In the genomic region with DNA sequence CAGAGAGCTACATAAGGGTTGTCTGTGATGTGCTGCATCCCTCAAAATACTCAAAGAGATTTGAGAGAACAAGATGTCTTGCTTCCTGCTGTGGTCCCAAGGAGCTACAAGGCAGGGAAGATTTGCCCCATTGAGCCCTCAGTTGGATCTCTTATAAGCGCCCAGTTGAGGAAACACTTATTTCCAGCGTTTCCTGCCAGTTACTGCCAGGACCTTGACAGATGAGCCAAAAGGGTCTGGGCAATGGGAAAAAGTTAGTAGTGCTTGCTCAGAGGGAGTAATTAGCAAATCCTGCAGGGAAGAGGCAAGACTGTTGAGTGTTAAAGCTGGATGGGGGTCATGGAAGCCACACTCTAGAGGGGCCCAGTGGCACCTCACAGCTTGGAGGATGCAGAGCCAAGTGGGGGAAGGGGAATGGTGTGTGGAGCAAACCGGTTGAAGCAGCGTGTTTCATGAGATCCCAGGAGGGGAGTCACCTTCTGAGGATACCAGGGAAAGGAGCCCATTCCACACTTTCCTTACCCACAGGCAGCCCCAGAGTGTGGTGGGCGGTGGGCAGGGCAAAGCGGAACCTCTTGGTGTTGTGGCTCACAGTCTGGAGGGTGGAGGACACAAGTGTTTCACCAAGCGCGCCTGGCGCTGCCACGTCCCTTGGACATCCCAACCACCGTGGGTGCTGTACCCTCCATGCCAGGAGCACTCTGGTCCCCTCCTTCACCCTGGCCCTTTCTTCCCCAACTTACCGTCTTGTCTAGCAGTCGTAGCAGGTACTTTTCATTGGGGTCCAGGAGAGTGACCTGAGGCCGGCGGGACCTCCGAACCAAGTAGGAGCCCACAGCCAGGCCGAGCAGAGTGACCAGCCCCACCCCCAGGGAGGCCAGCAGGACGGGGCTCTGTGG, we compare ENCODE assay signal across 8 cellular contexts. TPM values are rescaled to one million over a fixed set of nuclear protein-coding genes. Genes with fewer than 3 reads are reported as not detected.
DNase-seq lines count a peak whose midpoint lies in the region; ATAC-seq and TF ChIP-seq lines count a peak whose summit lies in the region.

No MANE protein-coding gene starts in this region.

- no peaks in the 10 kb centered on the region for H3K9me2 ChIP-seq in OCI-LY7 (ENCODE audit: insufficient read depth, low read length)

- peak overlapping the region; percentile 97 for H3K4me2 ChIP-seq in DND-41 (ENCODE audit: insufficient read depth, low read length)
- peak overlapping the region; percentile 99 for H3K4me2 ChIP-seq in OCI-LY7 (ENCODE audit: low read length)

- H3K79me2 ChIP-seq in DND-41 (ENCODE audit: insufficient read depth, low read length) (peaks cover 9% of the 10 kb centered on the region), OCI-LY7 (ENCODE audit: insufficient read depth, low read depth, low read length) (no peaks in the 10 kb centered on the region)

- H3K9me3 ChIP-seq in DND-41 (ENCODE audit: insufficient read depth, low read length, severe bottlenecking) (no peaks in the 10 kb centered on the region), OCI-LY7 (ENCODE audit: low read length) (no peaks in the 10 kb centered on the region), endodermal cell (ENCODE audit: control insufficient read depth, low read length) (no peaks in the 10 kb centered on the region)

- H4K20me1 ChIP-seq in DND-41 (ENCODE audit: insufficient read depth, low read length) (no peaks in the 10 kb centered on the region), OCI-LY7 (ENCODE audit: insufficient read depth, low read length) (no peaks in the 10 kb centered on the region)

- H3K9me3 Mint-ChIP-seq in endodermal cell = no peaks in the 10 kb centered on the region
- no peaks in the 10 kb centered on the region for H3K9me3 Mint-ChIP-seq in nephron

- no peak overlapping the region for H3K27ac Mint-ChIP-seq in endodermal cell
- H3K27ac Mint-ChIP-seq in nephron = peak overlapping the region; percentile 80 to 91 (median 86)

- H3K4me1 ChIP-seq in DND-41 (ENCODE audit: insufficient read depth, low read length) = peaks cover 27% of the 10 kb centered on the region
- peaks cover 29% of the 10 kb centered on the region for H3K4me1 ChIP-seq in OCI-LY7 (ENCODE audit: insufficient read depth, low read length, poor library complexity, severe bottlenecking)
- H3K4me1 ChIP-seq in endodermal cell (ENCODE audit: control insufficient read depth, insufficient read depth, low read length) = peaks cover 14% of the 10 kb centered on the region

- H3K4me3 ChIP-seq in DND-41 (ENCODE audit: low read depth in 1 of 2, low read length in 2 of 2) (peak overlapping the region; percentile 40 to 87; a peak in 3 of 4 replicates), OCI-LY7 (ENCODE audit: low read depth, low read length, poor library complexity, severe bottlenecking) (peak overlapping the region; percentile 100), endodermal cell (ENCODE audit: low read length) (peak overlapping the region; percentile 94)

- intact Hi-C loops in OCI-LY7 (cut with micrococcal nuclease; ENCODE audit: unreplicated experiment) = no loop called here

- H3K4me3 Mint-ChIP-seq in endodermal cell (peak overlapping the region; percentile 79), nephron (peak overlapping the region; percentile 79 to 91 (median 90))

- DNase-seq in DND-41 = no peak
- DNase-seq in OCI-LY7 (ENCODE audit: low spot score) = no peak
- DNase-seq in endodermal cell = no peak
- no peak for DNase-seq in NCI-H1436 treated with DMSO at 0.1 percent for 48 hours (lab: John Stamatoyannopoulos, UW)
- no peak for DNase-seq in stimulated activated naive CD4-positive, alpha-beta T cell treated with Interleukin-2 at 50 U/mL for 16 hours (lab: John Stamatoyannopoulos, UW)
- DNase-seq in activated CD4-positive, alpha-beta T cell treated with anti-CD3 and anti-CD28 coated beads for 4 hours = no peak

- CTCF ChIA-PET in OCI-LY7 (lab: Charles Lee; ENCODE audit: unreplicated experiment) = no interaction called here

- H3K27ac ChIP-seq in DND-41 (ENCODE audit: low read length) (peak overlapping the region; percentile 77), OCI-LY7 (ENCODE audit: low read depth, low read length, poor library complexity, severe bottlenecking) (no peak overlapping the region), endodermal cell (ENCODE audit: low read depth, low read length) (no peak overlapping the region)

- TF ChIP-seq CTCF in DND-41 (IDR thresholded peaks at IDR 0.05; ENCODE audit: borderline replicate concordance, extremely low read depth, low read length, poor library complexity, severe bottlenecking) = no peak
- TF ChIP-seq CTCF in OCI-LY7 (conservative IDR thresholded peaks at IDR 0.05; ENCODE audit: low read length) = no peak
- TF ChIP-seq CTCF in endodermal cell (conservative IDR thresholded peaks at IDR 0.05) = no peak
- no peak for TF ChIP-seq CTCF in nephron (IDR thresholded peaks at IDR 0.05; ENCODE audit: unreplicated experiment in 3 of 3)

- H3K27me3 ChIP-seq in DND-41 (ENCODE audit: insufficient read depth, low read length, poor library complexity) = no peaks in the 10 kb centered on the region
- H3K27me3 ChIP-seq in endodermal cell (ENCODE audit: control insufficient read depth, insufficient read depth, low read length, poor library complexity, severe bottlenecking) = no peaks in the 10 kb centered on the region

- WGBS in endodermal cell (ENCODE audit: insufficient coverage in 1 of 2, insufficient read length in 1 of 2), 2 experiments = 49 to 57% methylated on average over 10 to 18 of the region's 18 CpGs

- peaks cover 7% of the 10 kb centered on the region for H3K36me3 Mint-ChIP-seq in endodermal cell (ENCODE audit: low read depth)
- peaks cover 14% of the 10 kb centered on the region for H3K36me3 Mint-ChIP-seq in nephron (ENCODE audit: low read depth)

- POLR2A ChIA-PET in OCI-LY7 (lab: Charles Lee) = interaction anchor here (0.6 kb wide), 1 partner anchor 44 kb away, joined by 4 read pairs; no protein-coding TSS in a partner anchor

- H3K9ac ChIP-seq in DND-41 (ENCODE audit: low read depth, low read length) (peak overlapping the region; percentile 72), endodermal cell (ENCODE audit: extremely low read depth, low read length, poor library complexity, severe bottlenecking) (peak overlapping the region; percentile 71)

- no peak for ATAC-seq in DND-41 (ENCODE audit: insufficient read depth, low read depth)
- no peak for ATAC-seq in GM21576 (IDR thresholded peaks at IDR 0.05; ENCODE audit: unreplicated experiment)

- H3K4me1 Mint-ChIP-seq in endodermal cell (peaks cover 36% of the 10 kb centered on the region), nephron (peaks cover 54% of the 10 kb centered on the region)

- peaks cover 11% of the 10 kb centered on the region; the same call in 1 of the 2 replicates for H3K36me3 ChIP-seq in DND-41 (ENCODE audit: insufficient read depth, low read length)
- H3K36me3 ChIP-seq in OCI-LY7 (ENCODE audit: insufficient read depth, low read length) = peaks cover 5% of the 10 kb centered on the region; the same call in 1 of the 2 replicates
- H3K36me3 ChIP-seq in endodermal cell (ENCODE audit: control insufficient read depth, insufficient read depth, low read length) = peaks cover 33% of the 10 kb centered on the region

- H3K27me3 Mint-ChIP-seq in endodermal cell (ENCODE audit: insufficient read depth) (no peaks in the 10 kb centered on the region), nephron (ENCODE audit: low read depth) (no peaks in the 10 kb centered on the region)

- TSS peak; percentile 58 for BruUV-seq in OCI-LY7 (replicated peaks; lab: Mats Ljungman, UMichigan)

- H2AFZ ChIP-seq in DND-41 (ENCODE audit: low read depth, low read length) (peak overlapping the region; percentile 98), OCI-LY7 (ENCODE audit: low read length) (peak overlapping the region; percentile 90)

RNA-seq across cellular contexts. Expression of gene CYB5R1, which starts 0.8 kb away (rescaled TPM):
- total RNA-seq in OCI-LY7 (2014; rRNA removed; shearing (Covaris generic)) = 12.8 and 14.5 TPM in 2 replicates
- 19.3 and 22.2 TPM in 2 replicates for total RNA-seq in OCI-LY7 (2022)
- 10 to 100 TPM; 15.7 to 18.0 TPM for total RNA-seq in endodermal cell
- 26.7 TPM for polyA plus RNA-seq in endodermal cell (2013, experiment 1 of 2)
- 25.8 TPM for polyA plus RNA-seq in endodermal cell (2013, experiment 2 of 2)

RNA-seq across cellular contexts. Expression of gene ADIPOR1, which starts 8.1 kb away (rescaled TPM):
- total RNA-seq in OCI-LY7 (2014; rRNA removed; shearing (Covaris generic)) = 49.4 and 55.2 TPM in 2 replicates
- total RNA-seq in OCI-LY7 (2022) (55.0 and 57.4 TPM in 2 replicates), endodermal cell (10 to 100 TPM; 68.1 to 79.7 TPM)
- polyA plus RNA-seq in endodermal cell (2013, experiment 1 of 2) = 62.2 TPM
- polyA plus RNA-seq in endodermal cell (2013, experiment 2 of 2) = 57.5 TPM

RNA-seq across cellular contexts. Expression of gene KLHL12, which starts 39.2 kb away (rescaled TPM):
- total RNA-seq in OCI-LY7 (2014; rRNA removed; shearing (Covaris generic)) = 33.9 and 35.7 TPM in 2 replicates
- 46.2 and 46.5 TPM in 2 replicates for total RNA-seq in OCI-LY7 (2022)
- 10 to 100 TPM; 34.4 to 39.4 TPM for total RNA-seq in endodermal cell
- polyA plus RNA-seq in endodermal cell (2013, experiment 1 of 2) = 31.4 TPM
- polyA plus RNA-seq in endodermal cell (2013, experiment 2 of 2) = 26.8 TPM

RNA-seq across cellular contexts. Expression of gene TMEM183A, which starts 40.9 kb away (rescaled TPM):
- total RNA-seq in OCI-LY7 (2014; rRNA removed; shearing (Covaris generic)) = 92.4 and 99.3 TPM in 2 replicates
- total RNA-seq in OCI-LY7 (2022) = 75.5 and 83.9 TPM in 2 replicates
- 10 to 100 TPM; 88.9 to 89.7 TPM for total RNA-seq in endodermal cell
- 76.9 TPM for polyA plus RNA-seq in endodermal cell (2013, experiment 1 of 2)
- 71.9 TPM for polyA plus RNA-seq in endodermal cell (2013, experiment 2 of 2)
